Comparison of ENCODE assay signal across 8 cellular contexts in the genomic region with DNA sequence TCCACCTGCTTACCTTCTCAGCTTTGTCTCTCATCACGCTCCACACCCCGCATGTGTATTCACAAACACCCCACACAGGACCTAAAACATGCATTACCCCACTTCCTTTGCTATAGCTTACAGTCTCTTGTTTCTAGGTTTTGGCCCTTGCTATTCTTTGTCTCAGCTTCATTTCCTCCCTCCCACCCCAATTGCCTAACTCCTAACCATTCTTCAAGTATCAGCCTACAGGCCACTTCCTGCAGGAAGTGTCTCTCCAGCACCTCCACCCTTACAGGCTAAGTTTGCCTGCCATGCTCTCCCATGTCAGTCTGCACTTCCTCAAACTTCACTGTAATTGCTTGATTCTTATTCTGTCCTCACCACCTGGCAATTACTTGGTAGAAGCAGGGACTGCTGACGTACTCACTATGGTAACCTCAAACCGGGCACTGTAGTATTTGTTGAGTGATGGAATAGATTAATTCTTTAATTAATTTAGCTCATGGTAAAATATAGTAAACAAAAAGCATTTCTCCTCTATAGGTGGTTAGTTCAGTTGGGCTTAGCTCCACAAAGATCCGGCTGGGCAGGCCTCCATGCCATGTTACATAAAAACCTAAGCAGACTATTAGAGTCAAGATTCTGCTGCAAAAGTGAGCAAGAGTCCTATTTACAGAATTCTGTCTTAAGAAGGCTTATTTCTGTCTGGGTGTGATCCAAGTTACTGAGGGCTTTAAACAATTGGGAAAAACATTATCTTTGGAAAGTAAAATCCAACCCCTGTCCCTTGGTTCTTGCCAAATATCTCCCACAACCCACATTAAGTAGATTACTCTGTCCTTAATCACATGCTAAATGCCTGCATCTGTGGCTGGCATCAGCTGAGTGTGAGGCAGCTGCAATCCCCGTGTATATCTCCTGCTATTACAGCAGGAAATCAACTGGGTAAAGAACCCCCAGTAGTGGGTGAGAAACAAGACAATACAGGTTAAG.
A peak's percentile ranks its signal among the peaks of the same experiment; 100 is the strongest.
DNase-seq lines count a peak whose midpoint lies in the region; ATAC-seq and TF ChIP-seq lines count a peak whose summit lies in the region.

No MANE protein-coding gene starts in this region.

- CTCF ChIA-PET in activated B cell treated with CpG ODN at 0.5 μM for 24 hours (lab: Charles Lee) = no interaction called here

- intact Hi-C loops in activated B cell treated with CpG ODN at 0.5 μM for 24 hours (cut with micrococcal nuclease) = loop anchor here (10.0 kb wide), 1 partner anchor 777 kb away; a partner anchor contains a TSS
- intact Hi-C loops in spleen (cut with DNase I; ENCODE audit: low total_unique reads) = no loop called here

- H3K4me1 Mint-ChIP-seq in activated B cell treated with CpG ODN at 0.5 μM for 24 hours = peaks cover 9% of the 10 kb centered on the region
- peaks cover 12 to 35% (median 25%) of the 10 kb centered on the region in 4 donors for H3K4me1 Mint-ChIP-seq in naive thymus-derived CD8-positive, alpha-beta T cell

- H3K27me3 ChIP-seq in spleen (replicated peaks in 1 of 7) = peaks cover 0 to 15% (median 0%) of the 10 kb centered on the region in 7 donors

- H3K27ac Mint-ChIP-seq in activated B cell treated with CpG ODN at 0.5 μM for 24 hours = no peak overlapping the region
- H3K27ac Mint-ChIP-seq in naive thymus-derived CD8-positive, alpha-beta T cell = peak overlapping the region; percentile 4 to 85 (median 70)

- no peaks in the 10 kb centered on the region for H3K27me3 Mint-ChIP-seq in activated B cell treated with CpG ODN at 0.5 μM for 24 hours
- H3K27me3 Mint-ChIP-seq in naive thymus-derived CD8-positive, alpha-beta T cell = no peaks in the 10 kb centered on the region

- peaks cover 0 to 4% (median 0%) of the 10 kb centered on the region in 8 donors for H3K9me3 ChIP-seq in spleen

- H3K4me3 ChIP-seq in coronary artery = no peak overlapping the region
- no peak overlapping the region for H3K4me3 ChIP-seq in spleen

- H3K4me3 Mint-ChIP-seq in activated B cell treated with CpG ODN at 0.5 μM for 24 hours = no peak overlapping the region
- peak overlapping the region in 7 of 10 donors; percentile 6 to 67 (median 27) for H3K4me3 Mint-ChIP-seq in naive thymus-derived CD8-positive, alpha-beta T cell

- WGBS in spleen, 5 donors = 18 to 28% (median 22%) methylated on average over 6 of the region's 6 CpGs

- POLR2A ChIA-PET in activated B cell treated with CpG ODN at 0.5 μM for 24 hours (lab: Charles Lee) = no interaction called here
- POLR2A ChIA-PET in naive thymus-derived CD8-positive, alpha-beta T cell (lab: Charles Lee) = no interaction called here

- no peak for TF ChIP-seq POLR2A in spleen (IDR thresholded peaks at IDR 0.05)

- TF ChIP-seq CTCF in activated B cell treated with CpG ODN at 0.5 μM for 24 hours (IDR thresholded peaks at IDR 0.05) = no peak
- no peak for TF ChIP-seq CTCF in coronary artery (IDR thresholded peaks at IDR 0.05)
- TF ChIP-seq CTCF in spleen (IDR thresholded peaks at IDR 0.05 in 8 of 11, conservative IDR thresholded peaks at IDR 0.05 in 3 of 11) = no peak

- no peak overlapping the region for H3K27ac ChIP-seq in coronary artery
- peak overlapping the region in 4 of 8 donors; percentile 39 to 53 (median 44) for H3K27ac ChIP-seq in spleen

- no peaks in the 10 kb centered on the region for H3K36me3 ChIP-seq in spleen

- DNase-seq in activated B cell treated with CpG ODN at 0.5 μM for 24 hours (no peak), coronary artery (ENCODE audit: low spot score) (no peak), spleen (no peak), NCI-H510A (lab: John Stamatoyannopoulos, UW) (no peak), occipital lobe (lab: John Stamatoyannopoulos, UW) (no peak)
- DNase-seq in naive thymus-derived CD8-positive, alpha-beta T cell = peak in 3 of 10 donors; percentile 6 to 11 (median 11)

- H3K9me3 Mint-ChIP-seq in activated B cell treated with CpG ODN at 0.5 μM for 24 hours = peaks cover 4% of the 10 kb centered on the region
- H3K9me3 Mint-ChIP-seq in naive thymus-derived CD8-positive, alpha-beta T cell = peaks cover 0 to 4% (median 0%) of the 10 kb centered on the region in 9 donors

- peak; percentile 49 for ATAC-seq in GM19043 (IDR thresholded peaks at IDR 0.05; ENCODE audit: low read depth, unreplicated experiment)
- peak; percentile 40 for ATAC-seq in HG03342 (IDR thresholded peaks at IDR 0.05; ENCODE audit: unreplicated experiment)
- ATAC-seq in activated B cell treated with CpG ODN at 0.5 μM for 24 hours (ENCODE audit: low read depth) = peak; percentile 34
- ATAC-seq in naive thymus-derived CD8-positive, alpha-beta T cell = peak; percentile 33 to 63

- H3K36me3 Mint-ChIP-seq in activated B cell treated with CpG ODN at 0.5 μM for 24 hours (ENCODE audit: low read depth) = no peaks in the 10 kb centered on the region
- H3K36me3 Mint-ChIP-seq in naive thymus-derived CD8-positive, alpha-beta T cell = no peaks in the 10 kb centered on the region

- H3K4me1 ChIP-seq in spleen = peaks cover 9 to 18% (median 13%) of the 10 kb centered on the region in 6 donors
